Comparison of ENCODE assay signal across 25 cellular contexts in the genomic region with DNA sequence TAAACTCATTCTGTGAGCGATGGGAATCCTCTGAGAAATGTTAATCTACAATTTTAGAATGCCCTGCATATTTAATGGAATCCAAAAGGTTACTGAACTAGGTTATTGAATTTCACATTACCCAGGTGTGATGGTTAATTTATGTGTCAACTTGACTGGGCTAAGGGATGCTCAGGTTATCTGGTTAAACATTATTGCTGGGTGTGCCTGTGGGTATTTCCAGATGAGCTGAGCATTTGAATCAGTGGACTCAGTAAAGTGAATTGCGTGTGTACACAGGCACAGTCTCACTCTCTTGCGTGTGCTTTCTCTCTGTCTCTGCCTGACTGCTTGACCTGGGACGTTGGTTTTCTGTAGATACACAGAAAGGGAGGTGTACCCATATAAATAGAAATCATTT. TPM values are rescaled to one million over a fixed set of nuclear protein-coding genes. Genes with fewer than 3 reads are reported as not detected.
DNase-seq lines count a peak whose midpoint lies in the region; ATAC-seq and TF ChIP-seq lines count a peak whose summit lies in the region.
"Had no signal": no experiment of that assay in that cellular context is flagged by ENCODE, and none has a peak within 500 bp of the region (broad histone marks: within the 10 kb centered on the region; RNA-seq: fewer than 3 reads in every experiment).

No MANE protein-coding gene starts in this region.

- H2BK120ac ChIP-seq in trophoblast cell (ENCODE audit: insufficient read depth, low read length, poor library complexity) = no peak overlapping the region

- H3K36me3 ChIP-seq in colonic mucosa (no peaks in the 10 kb centered on the region), trophoblast cell (ENCODE audit: control insufficient read depth in 1 of 2, insufficient read depth in 2 of 2, low read length in 2 of 2) (no peaks in the 10 kb centered on the region), MG63 (no peaks in the 10 kb centered on the region)
- H3K36me3 ChIP-seq: HAP-1 had no signal

- no peak for TF ChIP-seq CTCF in colonic mucosa (IDR thresholded peaks at IDR 0.05)
- no peak for TF ChIP-seq CTCF in omental fat pad (IDR thresholded peaks at IDR 0.05)

- no peak overlapping the region for H3K4ac ChIP-seq in trophoblast cell (ENCODE audit: low read depth, low read length)

- H2AK5ac ChIP-seq in trophoblast cell (ENCODE audit: low read length) = no peak overlapping the region

- peak overlapping the region; percentile 81 for H3K23ac ChIP-seq in trophoblast cell (ENCODE audit: low read length)

- H2BK12ac ChIP-seq in trophoblast cell (ENCODE audit: low read length) = no peak overlapping the region

- no peak overlapping the region for H3K9ac ChIP-seq in colonic mucosa (ENCODE audit: low read depth in 2 of 2, low read length in 2 of 2)
- no peak overlapping the region for H3K9ac ChIP-seq in trophoblast cell (ENCODE audit: low read length)
- H3K9ac ChIP-seq: SK-N-SH had no signal

- H3K4me1 ChIP-seq in colonic mucosa = no peaks in the 10 kb centered on the region
- H3K4me1 ChIP-seq in trophoblast cell (ENCODE audit: control insufficient read depth in 1 of 2, insufficient read depth in 2 of 2, low read length in 2 of 2) = no peaks in the 10 kb centered on the region

- no CpG with 5 or more reads among the region's 4 CpGs for WGBS in trophoblast cell (ENCODE audit: extremely low coverage, insufficient coverage, insufficient read length)

- intact Hi-C loops in colonic mucosa (cut with DNase I) = no loop called here

- H3K27ac ChIP-seq in colonic mucosa (no peak overlapping the region), trophoblast cell (ENCODE audit: low read depth, low read length) (no peak overlapping the region)
- H3K27ac ChIP-seq: C4-2B had no signal

- no peaks in the 10 kb centered on the region for H3K79me2 ChIP-seq in trophoblast cell (ENCODE audit: control insufficient read depth, insufficient read depth, low read length, poor library complexity)

- no peak overlapping the region for H2BK5ac ChIP-seq in trophoblast cell (ENCODE audit: low read depth, low read length, poor library complexity)

- H3K4me2 ChIP-seq in trophoblast cell (ENCODE audit: low read length) = no peak overlapping the region
- H3K4me2 ChIP-seq: GM23338, SK-N-SH had no signal

- no peak overlapping the region for H2AFZ ChIP-seq in trophoblast cell (ENCODE audit: insufficient read depth, low read length, poor library complexity)
- H2AFZ ChIP-seq: GM23338 had no signal

- DNase-seq in colonic mucosa (peak; percentile 29), trophoblast cell (no peak), NCI-H1417 treated with DMSO at 0.1 percent for 48 hours (lab: John Stamatoyannopoulos, UW) (no peak), C1 segment of cervical spinal cord (lab: John Stamatoyannopoulos, UW) (no peak), MG63 (no peak), omental fat pad (ENCODE audit: low spot score) (no peak)
- DNase-seq: CD8-positive, alpha-beta T cell; DMS 273 treated with DMSO at 0.1 percent for 48 hours; DMS79; EL; GDM1; KBM-7; NCI-H1105 treated with DMSO at 0.1 percent for 48 hours; NCI-H2029; NCI-H446 treated with DMSO at 0.1 percent for 48 hours; NCI-H526; NCI-H82; NK-92 treated with Interleukin-12 subunit alpha and Interleukin-12 subunit beta, amount 100 ng/mL, for 24 hours; PC-3; SK-N-SH had no signal

- ATAC-seq in HG02623 (IDR thresholded peaks at IDR 0.05; ENCODE audit: unreplicated experiment) (peak; percentile 52), omental fat pad (ENCODE audit: low FRiP score) (no peak)
- ATAC-seq: CD8-positive, alpha-beta T cell; GM23338; HepG2; PC-3 had no signal

- H4K91ac ChIP-seq in trophoblast cell (ENCODE audit: low read depth, low read length) = no peak overlapping the region

- H4K8ac ChIP-seq in trophoblast cell (ENCODE audit: low read depth, low read length) = no peak overlapping the region

- H3K9me3 ChIP-seq in colonic mucosa = no peaks in the 10 kb centered on the region
- no peaks in the 10 kb centered on the region for H3K9me3 ChIP-seq in trophoblast cell (ENCODE audit: insufficient read depth, low read depth, low read length)
- no peaks in the 10 kb centered on the region for H3K9me3 ChIP-seq in MG63
- H3K9me3 ChIP-seq: HAP-1, SK-N-SH had no signal

- no peak overlapping the region for H3K18ac ChIP-seq in trophoblast cell (ENCODE audit: low read length)

- no peak overlapping the region for H4K12ac ChIP-seq in trophoblast cell (ENCODE audit: low read depth, low read length)

- no peaks in the 10 kb centered on the region for H3K79me1 ChIP-seq in trophoblast cell (ENCODE audit: low read length)

- no peak overlapping the region for H3K14ac ChIP-seq in trophoblast cell (ENCODE audit: low read length)

- no peak overlapping the region for H3K4me3 ChIP-seq in colonic mucosa
- H3K4me3 ChIP-seq in trophoblast cell (ENCODE audit: low read depth, low read length) = no peak overlapping the region
- no peak overlapping the region for H3K4me3 ChIP-seq in MG63
- H3K4me3 ChIP-seq: GM23338, HAP-1 had no signal

- H3K27me3 ChIP-seq in colonic mucosa (no peaks in the 10 kb centered on the region), trophoblast cell (ENCODE audit: insufficient read depth, low read length) (no peaks in the 10 kb centered on the region), MG63 (no peaks in the 10 kb centered on the region)

RNA-seq across cellular contexts. Expression of a gene that starts 21.7 kb away (rescaled TPM):
- total RNA-seq in colonic mucosa (1 to 10 TPM; 2.0 TPM), omental fat pad (1 to 10 TPM in 1 of 4 donors, under 1 TPM in 1, not detected in 2; 0.72 to 1.9 TPM)
- polyA plus RNA-seq in trophoblast cell (2013) = 1.4 and 1.6 TPM in 2 replicates
- total RNA-seq in MG63 (2014; rRNA removed; shearing (Covaris generic); ENCODE audit: low replicate concordance) = 1.8 and 5.2 TPM in 2 replicates
- total RNA-seq: HepG2 had no signal
- polyA plus RNA-seq: HepG2 had no signal
